ENCODE assay signal across 1 cellular context in the genomic region with DNA sequence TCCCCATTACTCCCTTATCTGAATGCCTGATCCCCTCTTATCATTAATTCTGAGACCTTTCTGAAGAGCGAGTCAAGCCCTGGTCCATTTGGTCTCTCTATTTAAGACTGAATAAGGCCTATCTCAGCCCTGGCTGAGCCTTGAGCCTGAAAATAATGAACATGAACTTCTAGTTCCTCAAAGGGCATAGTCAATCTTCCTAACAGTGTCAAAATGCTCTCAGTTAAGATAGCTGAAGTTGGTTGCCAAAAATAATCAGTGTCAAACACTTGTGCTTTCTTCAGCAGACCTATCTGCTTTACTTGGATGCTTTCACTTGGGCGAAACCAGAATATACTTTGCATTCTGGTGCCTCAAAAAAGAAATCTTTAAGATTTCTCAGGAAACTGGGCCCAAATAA.
TF ChIP-seq lines count a peak whose summit lies in the region.

No MANE protein-coding gene starts in this region.

TF ChIP-seq in WTC11, 78 proteins besides CTCF, POLR2A, EP300 and RAD21 (continued from another document):
- TF ChIP-seq, protein P1, sequence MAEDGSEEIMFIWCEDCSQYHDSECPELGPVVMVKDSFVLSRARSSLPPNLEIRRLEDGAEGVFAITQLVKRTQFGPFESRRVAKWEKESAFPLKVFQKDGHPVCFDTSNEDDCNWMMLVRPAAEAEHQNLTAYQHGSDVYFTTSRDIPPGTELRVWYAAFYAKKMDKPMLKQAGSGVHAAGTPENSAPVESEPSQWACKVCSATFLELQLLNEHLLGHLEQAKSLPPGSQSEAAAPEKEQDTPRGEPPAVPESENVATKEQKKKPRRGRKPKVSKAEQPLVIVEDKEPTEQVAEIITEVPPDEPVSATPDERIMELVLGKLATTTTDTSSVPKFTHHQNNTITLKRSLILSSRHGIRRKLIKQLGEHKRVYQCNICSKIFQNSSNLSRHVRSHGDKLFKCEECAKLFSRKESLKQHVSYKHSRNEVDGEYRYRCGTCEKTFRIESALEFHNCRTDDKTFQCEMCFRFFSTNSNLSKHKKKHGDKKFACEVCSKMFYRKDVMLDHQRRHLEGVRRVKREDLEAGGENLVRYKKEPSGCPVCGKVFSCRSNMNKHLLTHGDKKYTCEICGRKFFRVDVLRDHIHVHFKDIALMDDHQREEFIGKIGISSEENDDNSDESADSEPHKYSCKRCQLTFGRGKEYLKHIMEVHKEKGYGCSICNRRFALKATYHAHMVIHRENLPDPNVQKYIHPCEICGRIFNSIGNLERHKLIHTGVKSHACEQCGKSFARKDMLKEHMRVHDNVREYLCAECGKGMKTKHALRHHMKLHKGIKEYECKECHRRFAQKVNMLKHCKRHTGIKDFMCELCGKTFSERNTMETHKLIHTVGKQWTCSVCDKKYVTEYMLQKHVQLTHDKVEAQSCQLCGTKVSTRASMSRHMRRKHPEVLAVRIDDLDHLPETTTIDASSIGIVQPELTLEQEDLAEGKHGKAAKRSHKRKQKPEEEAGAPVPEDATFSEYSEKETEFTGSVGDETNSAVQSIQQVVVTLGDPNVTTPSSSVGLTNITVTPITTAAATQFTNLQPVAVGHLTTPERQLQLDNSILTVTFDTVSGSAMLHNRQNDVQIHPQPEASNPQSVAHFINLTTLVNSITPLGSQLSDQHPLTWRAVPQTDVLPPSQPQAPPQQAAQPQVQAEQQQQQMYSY (CRISPR knock-in tag; IDR thresholded peaks at IDR 0.05), result no peak
- TF ChIP-seq, protein P2, sequence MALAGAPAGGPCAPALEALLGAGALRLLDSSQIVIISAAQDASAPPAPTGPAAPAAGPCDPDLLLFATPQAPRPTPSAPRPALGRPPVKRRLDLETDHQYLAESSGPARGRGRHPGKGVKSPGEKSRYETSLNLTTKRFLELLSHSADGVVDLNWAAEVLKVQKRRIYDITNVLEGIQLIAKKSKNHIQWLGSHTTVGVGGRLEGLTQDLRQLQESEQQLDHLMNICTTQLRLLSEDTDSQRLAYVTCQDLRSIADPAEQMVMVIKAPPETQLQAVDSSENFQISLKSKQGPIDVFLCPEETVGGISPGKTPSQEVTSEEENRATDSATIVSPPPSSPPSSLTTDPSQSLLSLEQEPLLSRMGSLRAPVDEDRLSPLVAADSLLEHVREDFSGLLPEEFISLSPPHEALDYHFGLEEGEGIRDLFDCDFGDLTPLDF (CRISPR knock-in tag; IDR thresholded peaks at IDR 0.05), result no peak
- TF ChIP-seq, protein P3, sequence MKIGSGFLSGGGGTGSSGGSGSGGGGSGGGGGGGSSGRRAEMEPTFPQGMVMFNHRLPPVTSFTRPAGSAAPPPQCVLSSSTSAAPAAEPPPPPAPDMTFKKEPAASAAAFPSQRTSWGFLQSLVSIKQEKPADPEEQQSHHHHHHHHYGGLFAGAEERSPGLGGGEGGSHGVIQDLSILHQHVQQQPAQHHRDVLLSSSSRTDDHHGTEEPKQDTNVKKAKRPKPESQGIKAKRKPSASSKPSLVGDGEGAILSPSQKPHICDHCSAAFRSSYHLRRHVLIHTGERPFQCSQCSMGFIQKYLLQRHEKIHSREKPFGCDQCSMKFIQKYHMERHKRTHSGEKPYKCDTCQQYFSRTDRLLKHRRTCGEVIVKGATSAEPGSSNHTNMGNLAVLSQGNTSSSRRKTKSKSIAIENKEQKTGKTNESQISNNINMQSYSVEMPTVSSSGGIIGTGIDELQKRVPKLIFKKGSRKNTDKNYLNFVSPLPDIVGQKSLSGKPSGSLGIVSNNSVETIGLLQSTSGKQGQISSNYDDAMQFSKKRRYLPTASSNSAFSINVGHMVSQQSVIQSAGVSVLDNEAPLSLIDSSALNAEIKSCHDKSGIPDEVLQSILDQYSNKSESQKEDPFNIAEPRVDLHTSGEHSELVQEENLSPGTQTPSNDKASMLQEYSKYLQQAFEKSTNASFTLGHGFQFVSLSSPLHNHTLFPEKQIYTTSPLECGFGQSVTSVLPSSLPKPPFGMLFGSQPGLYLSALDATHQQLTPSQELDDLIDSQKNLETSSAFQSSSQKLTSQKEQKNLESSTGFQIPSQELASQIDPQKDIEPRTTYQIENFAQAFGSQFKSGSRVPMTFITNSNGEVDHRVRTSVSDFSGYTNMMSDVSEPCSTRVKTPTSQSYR (CRISPR knock-in tag; IDR thresholded peaks at IDR 0.05), result no peak
